Comparison of ENCODE assay signal across 8 cellular contexts in the genomic region with DNA sequence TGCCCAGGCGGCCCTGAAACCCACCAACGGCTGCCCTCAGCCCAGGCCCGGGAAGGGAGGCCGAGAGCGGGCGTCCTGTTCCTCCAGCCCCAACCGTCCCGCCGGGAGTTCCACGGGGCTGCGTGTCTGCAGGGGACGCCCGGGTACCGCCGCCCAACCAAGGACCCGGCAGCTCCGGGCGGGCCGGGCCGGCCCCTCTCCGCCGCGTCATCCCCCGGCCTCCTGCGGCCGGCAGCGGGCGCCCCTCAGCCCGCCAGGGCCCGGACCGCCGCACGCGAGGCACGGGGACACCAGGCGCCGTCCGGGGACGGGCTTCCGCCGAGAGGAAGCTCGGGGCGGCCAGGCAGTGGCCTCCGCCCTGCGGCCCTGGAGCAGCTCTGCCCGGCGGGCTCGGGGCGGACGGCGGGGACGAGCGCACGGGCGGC. TPM values are rescaled to one million over a fixed set of nuclear protein-coding genes. Genes with fewer than 3 reads are reported as not detected.
DNase-seq lines count a peak whose midpoint lies in the region; ATAC-seq and TF ChIP-seq lines count a peak whose summit lies in the region.

No MANE protein-coding gene starts in this region.

- H3K4me2 ChIP-seq in BLaER1 = peak overlapping the region; percentile 99

- peaks cover 52% of the 10 kb centered on the region for H4K20me1 ChIP-seq in BLaER1

- intact Hi-C loops in ovary (cut with DNase I) = loop anchor here in 1 of 4 donors (5.0 to 10.0 kb wide), 2 partner anchors 57 to 99 kb away; partner anchors contain the start of genes AJM1, PHPT1 and TRAF2

- no peaks in the 10 kb centered on the region for H3K9me3 ChIP-seq in BLaER1
- no peaks in the 10 kb centered on the region for H3K9me3 ChIP-seq in WERI-Rb-1 (ENCODE audit: severe bottlenecking)
- H3K9me3 ChIP-seq in ovary = no peaks in the 10 kb centered on the region

- TF ChIP-seq POLR2A in ovary (IDR thresholded peaks at IDR 0.05) = no peak

- H3K36me3 ChIP-seq in BLaER1 (peaks cover 39% of the 10 kb centered on the region), WERI-Rb-1 (peaks cover 34% of the 10 kb centered on the region), ovary (no peaks in the 10 kb centered on the region)

- peaks cover 45% of the 10 kb centered on the region for H3K4me1 ChIP-seq in BLaER1
- peaks cover 7% of the 10 kb centered on the region for H3K4me1 ChIP-seq in ovary (ENCODE audit: insufficient read depth)

- DNase-seq in WERI-Rb-1 (no peak), fibroblast of villous mesenchyme (ENCODE audit: low read depth) (peak; percentile 65), ovary (no peak), LoVo (ENCODE audit: low spot score) (no peak)

- H3K27me3 ChIP-seq in BLaER1 = no peaks in the 10 kb centered on the region
- no peaks in the 10 kb centered on the region for H3K27me3 ChIP-seq in WERI-Rb-1 (ENCODE audit: insufficient read depth, low read depth, severe bottlenecking)
- H3K27me3 ChIP-seq in ovary = no peaks in the 10 kb centered on the region

- peak overlapping the region; percentile 96 for H3K9ac ChIP-seq in BLaER1

- no peak for TF ChIP-seq EP300 in ovary (IDR thresholded peaks at IDR 0.05)

- peak overlapping the region; percentile 99 for H3K4me3 ChIP-seq in BLaER1
- peak overlapping the region; percentile 67 for H3K4me3 ChIP-seq in WERI-Rb-1 (ENCODE audit: low read depth, low read length)
- peak overlapping the region; percentile 84 for H3K4me3 ChIP-seq in fibroblast of villous mesenchyme (ENCODE audit: low read depth, low read length)
- H3K4me3 ChIP-seq in ovary = peak overlapping the region; percentile 92

- H3K27ac ChIP-seq in BLaER1 (peak overlapping the region; percentile 95), WERI-Rb-1 (peak overlapping the region; percentile 67), ovary (peak overlapping the region; percentile 4 to 73)

- ATAC-seq in GM18873 (IDR thresholded peaks at IDR 0.05; ENCODE audit: low FRiP score, unreplicated experiment) (peak; percentile 21), HG03342 (IDR thresholded peaks at IDR 0.05; ENCODE audit: unreplicated experiment) (peak; percentile 39), HG02571 (IDR thresholded peaks at IDR 0.05; ENCODE audit: unreplicated experiment) (no peak)

- TF ChIP-seq CTCF in WERI-Rb-1 (IDR thresholded peaks at IDR 0.05; ENCODE audit: low read depth, low read length) (no peak), fibroblast of villous mesenchyme (IDR thresholded peaks at IDR 0.05; ENCODE audit: insufficient read depth, low read depth, low read length) (no peak), ovary (IDR thresholded peaks at IDR 0.05) (no peak)

- 0 to 1% (median 0%) methylated on average over 19 to 55 of the region's 55 CpGs for whole genome bisulfite sequencing in ovary, 3 donors

RNA-seq across cellular contexts. Expression of gene FBXW5, which starts 0.4 kb away (rescaled TPM):
- total RNA-seq in fibroblast of villous mesenchyme (104 and 115 TPM in 2 replicates), ovary (10 to 100 TPM; 49.4 to 75.5 (median 60.5) TPM)
- 10 to 100 TPM in 1 of 2 donors, 1 to 10 TPM in 1; 2.2 to 64.1 TPM for polyA plus RNA-seq in ovary

RNA-seq across cellular contexts. Expression of gene C8G, which starts 0.9 kb away (rescaled TPM):
- total RNA-seq in fibroblast of villous mesenchyme = 0.86 TPM in 1 of 2 replicates, not detected in the other
- total RNA-seq in ovary = under 1 TPM in 1 of 7 donors, not detected in 6; 1.00 TPM
- under 1 TPM in 1 of 2 donors, not detected in 1; 0.38 TPM for polyA plus RNA-seq in ovary

RNA-seq across cellular contexts. Expression of gene LCN12, which starts 8.0 kb away (rescaled TPM):
- total RNA-seq in fibroblast of villous mesenchyme (0.86 TPM in 1 of 2 replicates, not detected in the other), ovary (10 to 100 TPM in 5 of 7 donors, 1 to 10 TPM in 2; 1.3 to 40.9 (median 19.2) TPM)
- polyA plus RNA-seq in ovary = 1 to 10 TPM; 1.1 to 6.1 TPM

RNA-seq across cellular contexts. Expression of gene PTGDS, which starts 33.2 kb away (rescaled TPM):
- 10.8 and 21.9 TPM in 2 replicates for total RNA-seq in fibroblast of villous mesenchyme
- 100 to 1,000 TPM in 2 of 7 donors, 10 to 100 TPM in 4, 1 to 10 TPM in 1; 5.8 to 191 (median 59.8) TPM for total RNA-seq in ovary
- polyA plus RNA-seq in ovary = 10 to 100 TPM; 13.6 to 43.1 TPM

RNA-seq across cellular contexts. Expression of gene LCNL1, which starts 38.7 kb away (rescaled TPM):
- total RNA-seq in fibroblast of villous mesenchyme (3.2 and 3.5 TPM in 2 replicates), ovary (1 to 10 TPM in 2 of 7 donors, under 1 TPM in 4, not detected in 1; 0.25 to 1.6 (median 0.61) TPM)
- under 1 TPM; 0.17 to 0.19 TPM for polyA plus RNA-seq in ovary

Comparison
In these comparisons a context has a peak if more than half of its experiments do, and no peak if none do; other contexts are left out.
1. H3K27ac ChIP-seq: peak in every context shown above with its lines; median percentile 95 in BLaER1; 67 in WERI-Rb-1; 38 in ovary.